8 cellular contexts compared by ENCODE assay signal in the genomic region with DNA sequence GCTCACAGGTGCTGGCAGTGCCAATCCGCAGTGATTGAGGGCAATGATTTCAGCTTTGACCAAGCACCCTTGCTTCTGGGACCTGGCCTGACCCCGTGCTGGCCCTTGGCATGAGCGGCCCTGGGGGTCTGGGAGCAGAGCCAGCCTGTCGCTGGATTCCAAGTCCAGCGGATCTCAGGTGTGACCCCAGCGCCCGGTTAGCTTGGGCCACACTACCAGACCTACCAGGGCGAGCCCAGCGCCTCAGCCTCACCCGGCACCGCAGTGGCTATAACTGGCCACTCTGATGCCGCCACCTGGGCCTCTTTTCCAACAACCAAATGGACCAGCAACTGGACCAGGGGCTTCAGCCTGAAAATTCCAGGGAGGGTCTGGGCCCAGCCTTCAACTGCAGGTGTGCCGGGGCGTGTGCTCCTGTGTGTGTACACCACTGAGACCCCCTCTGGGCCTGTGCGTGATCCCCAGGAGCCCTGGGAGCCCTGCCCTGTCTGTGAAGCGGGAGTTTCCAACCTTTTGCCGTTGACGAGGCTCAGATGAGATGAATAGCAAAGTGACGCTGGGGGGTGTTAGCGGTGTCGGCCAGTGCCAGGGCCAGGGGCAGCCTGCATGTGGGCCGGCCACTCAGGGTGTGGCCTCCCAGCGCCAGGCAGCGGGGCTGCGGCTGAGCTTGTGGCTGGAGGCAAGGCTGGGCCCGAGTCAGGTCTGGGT. TPM values are rescaled to one million over a fixed set of nuclear protein-coding genes. Genes with fewer than 3 reads are reported as not detected.
DNase-seq lines count a peak whose midpoint lies in the region; ATAC-seq, FAIRE-seq and TF ChIP-seq lines count a peak whose summit lies in the region.

No MANE protein-coding gene starts in this region.

- H3K4me3 ChIP-seq in HepG2 (replicated peaks in 1 of 3; ENCODE audit: insufficient read depth in 1 of 3, low read depth in 2 of 3, low read length in 3 of 3), result peak overlapping the region; percentile 73 to 88 (median 85)
- peak overlapping the region; percentile 20 to 49 (median 46) for H3K4me3 ChIP-seq in tibial nerve

- ATAC-seq in activated CD8-positive, alpha-beta memory T cell treated with anti-CD3 and anti-CD28 coated beads, Interleukin-2, amount 10 ng/mL, durations not matched to agents 7 days and 5 days, result no peak
- peak; percentile 14 for ATAC-seq in HepG2
- ATAC-seq in GM18873 (IDR thresholded peaks at IDR 0.05; ENCODE audit: low FRiP score, unreplicated experiment), result no peak
- no peak for ATAC-seq in GM19324 (IDR thresholded peaks at IDR 0.05; ENCODE audit: low FRiP score, unreplicated experiment)

- no peaks in the 10 kb centered on the region for H3K36me3 Mint-ChIP-seq in activated CD8-positive, alpha-beta memory T cell treated with anti-CD3 and anti-CD28 coated beads, Interleukin-2, amount 10 ng/mL, durations not matched to agents 7 days and 5 days
- no peaks in the 10 kb centered on the region for H3K36me3 Mint-ChIP-seq in activated naive CD8-positive, alpha-beta T cell treated with anti-CD3 and anti-CD28 coated beads for 36 hours

- H3K36me3 ChIP-seq in HepG2 (replicated peaks in 1 of 2; ENCODE audit: control insufficient read depth in 1 of 2, insufficient read depth in 2 of 2, low read length in 2 of 2) (no peaks in the 10 kb centered on the region; a peak in 1 of 5 replicates), tibial nerve (no peaks in the 10 kb centered on the region)

- TF ChIP-seq POLR2A in HepG2 (IDR thresholded peaks at IDR 0.05; ENCODE audit: insufficient read depth in 1 of 2, low read depth in 2 of 2, low read length in 2 of 2) (no peak), tibial nerve (IDR thresholded peaks at IDR 0.05) (no peak)

- H3K9me3 ChIP-seq in HepG2 (ENCODE audit: low read length) (no peaks in the 10 kb centered on the region), tibial nerve (no peaks in the 10 kb centered on the region)

- intact Hi-C loops in HepG2 (cut with micrococcal nuclease; ENCODE audit: unreplicated experiment), result no loop called here

- H3K9ac ChIP-seq in HepG2 (ENCODE audit: insufficient read depth, low read depth, low read length), result peak overlapping the region; percentile 92

- CTCF ChIA-PET in activated CD8-positive, alpha-beta memory T cell treated with anti-CD3 and anti-CD28 coated beads, Interleukin-2, amount 10 ng/mL, durations not matched to agents 7 days and 5 days (lab: Charles Lee), result interaction anchor here (0.9 to 3.7 kb wide), 6 partner anchors 11 to 42 kb away, joined by 3 to 20 read pairs (median 3); no protein-coding TSS in a partner anchor
- CTCF ChIA-PET in HepG2 (lab: Yijun Ruan, JAX; ENCODE audit: low intra/inter-chr PET ratio, low total read pairs), result no interaction called here

- WGBS in HepG2 (ENCODE audit: low lambda C conversion rate), result 0% methylated on average over 3 of the region's 26 CpGs
- 53 to 72% methylated on average over 12 to 23 of the region's 26 CpGs for WGBS in tibial nerve, 2 donors

- TF ChIP-seq RAD21 in HepG2 (CRISPR knock-in tag; IDR thresholded peaks at IDR 0.05), result no peak

- peaks cover 20% of the 10 kb centered on the region; the same call in 1 of the 2 replicates for H4K20me1 ChIP-seq in HepG2 (ENCODE audit: insufficient read depth, low read length)

- TF ChIP-seq EP300 in HepG2 (IDR thresholded peaks at IDR 0.05; ENCODE audit: low read depth in 2 of 2, low read length in 2 of 2), result no peak
- TF ChIP-seq EP300 in HepG2 (CRISPR knock-in tag; IDR thresholded peaks at IDR 0.05; ENCODE audit: borderline replicate concordance), result no peak
- no peak for TF ChIP-seq EP300 in tibial nerve (IDR thresholded peaks at IDR 0.05)

- H3K27ac ChIP-seq in HepG2 (ENCODE audit: extremely low read length, insufficient read depth, low read length) (peak overlapping the region; percentile 66), tibial nerve (peak overlapping the region; percentile 0 to 84 (median 84))

- H3K4me1 ChIP-seq in HepG2 (ENCODE audit: insufficient read depth, low read length), result peaks cover 71% of the 10 kb centered on the region
- H3K4me1 ChIP-seq in tibial nerve, result peaks cover 0 to 45% (median 28%) of the 10 kb centered on the region in 4 donors

- no peak for FAIRE-seq in HepG2 (lab: Jason Lieb, UNC)

- H3K4me2 ChIP-seq in HepG2 (ENCODE audit: low read depth, low read length), result peak overlapping the region; percentile 88

- H3K9me3 Mint-ChIP-seq in activated CD8-positive, alpha-beta memory T cell treated with anti-CD3 and anti-CD28 coated beads, Interleukin-2, amount 10 ng/mL, durations not matched to agents 7 days and 5 days (ENCODE audit: low read depth), result no peaks in the 10 kb centered on the region
- no peaks in the 10 kb centered on the region for H3K9me3 Mint-ChIP-seq in activated naive CD8-positive, alpha-beta T cell treated with anti-CD3 and anti-CD28 coated beads for 36 hours

- peaks cover 5% of the 10 kb centered on the region for H3K27me3 Mint-ChIP-seq in activated CD8-positive, alpha-beta memory T cell treated with anti-CD3 and anti-CD28 coated beads, Interleukin-2, amount 10 ng/mL, durations not matched to agents 7 days and 5 days
- no peaks in the 10 kb centered on the region for H3K27me3 Mint-ChIP-seq in activated naive CD8-positive, alpha-beta T cell treated with anti-CD3 and anti-CD28 coated beads for 36 hours

- no peak overlapping the region for H2AFZ ChIP-seq in HepG2 (ENCODE audit: low read length)

- peaks cover 52% of the 10 kb centered on the region for H3K79me2 ChIP-seq in HepG2 (ENCODE audit: insufficient read depth, low read length)

- POLR2A ChIA-PET in HepG2 (lab: Yijun Ruan, JAX), result interaction anchor here (0.8 to 2.6 kb wide), 4 partner anchors 20 to 1559 kb away, joined by 3 to 11 read pairs (median 6); a partner anchor contains a TSS

- BruUV-seq in HepG2 (replicated peaks; lab: Mats Ljungman, UMichigan), result TSS peak; percentile 66

- H3K4me1 Mint-ChIP-seq in activated CD8-positive, alpha-beta memory T cell treated with anti-CD3 and anti-CD28 coated beads, Interleukin-2, amount 10 ng/mL, durations not matched to agents 7 days and 5 days, result peaks cover 31% of the 10 kb centered on the region
- H3K4me1 Mint-ChIP-seq in activated naive CD8-positive, alpha-beta T cell treated with anti-CD3 and anti-CD28 coated beads for 36 hours, result peaks cover 36% of the 10 kb centered on the region

- H3K27me3 ChIP-seq in HepG2 (ENCODE audit: control insufficient read depth in 1 of 2, insufficient read depth in 2 of 2, low read length in 2 of 2) (peaks cover 0 to 28% of the 10 kb centered on the region in 2 experiments; a peak in 3 of 5 replicates), tibial nerve (no peaks in the 10 kb centered on the region)

- no peak for TF ChIP-seq CTCF in HepG2 (CRISPR knock-in tag; IDR thresholded peaks at IDR 0.05)
- no peak for TF ChIP-seq CTCF in tibial nerve (IDR thresholded peaks at IDR 0.05)

- peak overlapping the region; percentile 75 for H3K4me3 Mint-ChIP-seq in activated CD8-positive, alpha-beta memory T cell treated with anti-CD3 and anti-CD28 coated beads, Interleukin-2, amount 10 ng/mL, durations not matched to agents 7 days and 5 days
- peak overlapping the region; percentile 88 for H3K4me3 Mint-ChIP-seq in activated naive CD8-positive, alpha-beta T cell treated with anti-CD3 and anti-CD28 coated beads for 36 hours

- DNase-seq in activated CD8-positive, alpha-beta memory T cell treated with anti-CD3 and anti-CD28 coated beads, Interleukin-2, amount 10 ng/mL, durations not matched to agents 7 days and 5 days, result no peak
- no peak for DNase-seq in activated CD8-positive, alpha-beta memory T cell treated with anti-CD3 and anti-CD28 coated beads, Interleukin-2, amount 50 U/mL, for 4 hours
- no peak for DNase-seq in activated naive CD8-positive, alpha-beta T cell treated with anti-CD3 and anti-CD28 coated beads for 36 hours
- DNase-seq in HepG2 (ENCODE audit: low spot score), result no peak
- DNase-seq in tibial nerve (ENCODE audit: low spot score in 2 of 2), result no peak
- DNase-seq in NCI-H2196 (lab: John Stamatoyannopoulos, UW; ENCODE audit: unreplicated experiment), result no peak

- in situ Hi-C loops in HepG2 (cut with HindIII; ENCODE audit: extremely low pct_ligation_motif_present, low pct_unique_long_range_greater_than_20kb), result no loop called here

- H3K27ac Mint-ChIP-seq in activated CD8-positive, alpha-beta memory T cell treated with anti-CD3 and anti-CD28 coated beads, Interleukin-2, amount 10 ng/mL, durations not matched to agents 7 days and 5 days, result peak overlapping the region; percentile 84
- peak overlapping the region; percentile 75 for H3K27ac Mint-ChIP-seq in activated naive CD8-positive, alpha-beta T cell treated with anti-CD3 and anti-CD28 coated beads for 36 hours

RNA-seq across cellular contexts. Expression of a gene that starts 0.7 kb away (rescaled TPM):
- total RNA-seq in activated CD8-positive, alpha-beta memory T cell treated with anti-CD3 and anti-CD28 coated beads, Interleukin-2, amount 10 ng/mL, durations not matched to agents 7 days and 5 days, result 10 to 100 TPM in 1 of 2 experiments, 1 to 10 TPM in 1; 6.0 to 10.7 TPM
- total RNA-seq in activated naive CD8-positive, alpha-beta T cell treated with anti-CD3 and anti-CD28 coated beads for 36 hours, result 1 to 10 TPM; 7.8 to 8.8 TPM
- 10.1 and 14.9 TPM in 2 replicates for total RNA-seq in HepG2 (2016; rRNA removed; fragmentation: Illumina TruSeq; extraction: Trizol)
- total RNA-seq in HepG2 (2016; cell fraction: cytosol; rRNA removed; fragmentation: Illumina TruSeq; extraction: Trizol; ENCODE audit: low read depth), result 1.8 and 3.0 TPM in 2 replicates
- total RNA-seq in HepG2 (2016; cell fraction: insoluble cytoplasmic fraction; rRNA removed; fragmentation: Illumina TruSeq; extraction: Trizol), result 7.9 and 17.3 TPM in 2 replicates
- total RNA-seq in HepG2 (2016; cell fraction: membrane; rRNA removed; fragmentation: Illumina TruSeq; extraction: Trizol), result 5.6 and 6.2 TPM in 2 replicates
- 22.7 and 23.6 TPM in 2 replicates for total RNA-seq in HepG2 (2016; cell fraction: nucleus; rRNA removed; fragmentation: Illumina TruSeq; extraction: Trizol)
- 21.8 and 27.0 TPM in 2 replicates for polyA plus RNA-seq in HepG2 (2011; rRNA removed)
- polyA plus RNA-seq in HepG2 (2011; cell fraction: cytosol; rRNA removed), result 12.1 and 19.8 TPM in 2 replicates
- 113 and 146 TPM in 2 replicates for polyA plus RNA-seq in HepG2 (2011; cell fraction: nucleus; rRNA removed)
- 12.2 and 22.6 TPM in 2 replicates for polyA plus RNA-seq in HepG2 (2012)
- 1.3 and 1.5 TPM in 2 replicates for polyA plus RNA-seq in HepG2 (2016; cell fraction: cytosol; fragmentation: Illumina TruSeq; extraction: Trizol; ENCODE audit: low read depth)
- 6.1 and 6.6 TPM in 2 replicates for polyA plus RNA-seq in HepG2 (2016; cell fraction: insoluble cytoplasmic fraction; fragmentation: Illumina TruSeq; extraction: Trizol; ENCODE audit: low read depth)
- 2.1 and 2.8 TPM in 2 replicates for polyA plus RNA-seq in HepG2 (2016; cell fraction: membrane; fragmentation: Illumina TruSeq; extraction: Trizol; ENCODE audit: low read depth)
- 26.5 and 29.7 TPM in 2 replicates for polyA plus RNA-seq in HepG2 (2016; cell fraction: nucleus; fragmentation: Illumina TruSeq; extraction: Trizol; ENCODE audit: insufficient read depth, low read depth)
- polyA minus RNA-seq in HepG2 (2011; rRNA and poly(A)+ RNA removed; ENCODE audit: low replicate concordance), result 12.4 and 67.5 TPM in 2 replicates
- polyA minus RNA-seq in HepG2 (2011; cell fraction: cytosol; rRNA and poly(A)+ RNA removed), result 18.2 and 19.5 TPM in 2 replicates
- polyA minus RNA-seq in HepG2 (2011; cell fraction: nucleus; rRNA and poly(A)+ RNA removed), result 76.5 and 77.0 TPM in 2 replicates
- total RNA-seq in tibial nerve, result 100 to 1,000 TPM in 1 of 4 donors, 10 to 100 TPM in 3; 31.6 to 176 (median 69.7) TPM

RNA-seq across cellular contexts. Expression of a gene that starts 41.1 kb away (rescaled TPM):
- under 1 TPM in 1 of 2 experiments, not detected in 1; 0.19 TPM for total RNA-seq in activated CD8-positive, alpha-beta memory T cell treated with anti-CD3 and anti-CD28 coated beads, Interleukin-2, amount 10 ng/mL, durations not matched to agents 7 days and 5 days
- under 1 TPM; 0.41 to 0.62 TPM for total RNA-seq in activated naive CD8-positive, alpha-beta T cell treated with anti-CD3 and anti-CD28 coated beads for 36 hours
- total RNA-seq in HepG2 (2016; rRNA removed; fragmentation: Illumina TruSeq; extraction: Trizol) (0.18 and 0.20 TPM in 2 replicates), tibial nerve (100 to 1,000 TPM in 1 of 4 donors, 10 to 100 TPM in 3; 29.1 to 125 (median 41.7) TPM)
- total RNA-seq in HepG2 (2016; cell fraction: cytosol; rRNA removed; fragmentation: Illumina TruSeq; extraction: Trizol; ENCODE audit: low read depth), result not detected in 2 replicates
- not detected in 2 replicates for total RNA-seq in HepG2 (2016; cell fraction: insoluble cytoplasmic fraction; rRNA removed; fragmentation: Illumina TruSeq; extraction: Trizol)
- not detected in 2 replicates for total RNA-seq in HepG2 (2016; cell fraction: membrane; rRNA removed; fragmentation: Illumina TruSeq; extraction: Trizol)
- total RNA-seq in HepG2 (2016; cell fraction: nucleus; rRNA removed; fragmentation: Illumina TruSeq; extraction: Trizol), result not detected in 2 replicates
- 0.37 and 0.42 TPM in 2 replicates for polyA plus RNA-seq in HepG2 (2011; rRNA removed)
- 0.35 and 0.46 TPM in 2 replicates for polyA plus RNA-seq in HepG2 (2011; cell fraction: cytosol; rRNA removed)
- polyA plus RNA-seq in HepG2 (2011; cell fraction: nucleus; rRNA removed), result 0.33 and 0.34 TPM in 2 replicates
- polyA plus RNA-seq in HepG2 (2012), result 0.15 and 0.24 TPM in 2 replicates
- polyA plus RNA-seq in HepG2 (2016; cell fraction: cytosol; fragmentation: Illumina TruSeq; extraction: Trizol; ENCODE audit: low read depth), result not detected in 2 replicates
- polyA plus RNA-seq in HepG2 (2016; cell fraction: insoluble cytoplasmic fraction; fragmentation: Illumina TruSeq; extraction: Trizol; ENCODE audit: low read depth), result not detected in 2 replicates
- polyA plus RNA-seq in HepG2 (2016; cell fraction: membrane; fragmentation: Illumina TruSeq; extraction: Trizol; ENCODE audit: low read depth), result 0.11 TPM in 1 of 2 replicates, not detected in the other
- polyA plus RNA-seq in HepG2 (2016; cell fraction: nucleus; fragmentation: Illumina TruSeq; extraction: Trizol; ENCODE audit: insufficient read depth, low read depth), result not detected in 2 replicates
- polyA minus RNA-seq in HepG2 (2011; rRNA and poly(A)+ RNA removed; ENCODE audit: low replicate concordance), result 2.2 and 7.6 TPM in 2 replicates
- polyA minus RNA-seq in HepG2 (2011; cell fraction: cytosol; rRNA and poly(A)+ RNA removed), result 0.49 TPM in 1 of 2 replicates, not detected in the other
- polyA minus RNA-seq in HepG2 (2011; cell fraction: nucleus; rRNA and poly(A)+ RNA removed), result 0.12 and 0.52 TPM in 2 replicates

Comparison
In these comparisons a context has a peak if more than half of its experiments do, and no peak if none do; other contexts are left out.
1. RNA of a gene that starts 41.1 kb away (total RNA-seq): 29.1 to 125 TPM in tibial nerve; 0.41 to 0.62 TPM in activated naive CD8-positive, alpha-beta T cell treated with anti-CD3 and anti-CD28 coated beads for 36 hours, 0.18 to 0.20 TPM in HepG2 and 0.19 TPM in activated CD8-positive, alpha-beta memory T cell treated with anti-CD3 and anti-CD28 coated beads, Interleukin-2, amount 10 ng/mL, durations not matched to agents 7 days and 5 days; every median in the first group is over 10 times any median in the second.